23 cellular contexts compared by ENCODE assay signal in the genomic region with DNA sequence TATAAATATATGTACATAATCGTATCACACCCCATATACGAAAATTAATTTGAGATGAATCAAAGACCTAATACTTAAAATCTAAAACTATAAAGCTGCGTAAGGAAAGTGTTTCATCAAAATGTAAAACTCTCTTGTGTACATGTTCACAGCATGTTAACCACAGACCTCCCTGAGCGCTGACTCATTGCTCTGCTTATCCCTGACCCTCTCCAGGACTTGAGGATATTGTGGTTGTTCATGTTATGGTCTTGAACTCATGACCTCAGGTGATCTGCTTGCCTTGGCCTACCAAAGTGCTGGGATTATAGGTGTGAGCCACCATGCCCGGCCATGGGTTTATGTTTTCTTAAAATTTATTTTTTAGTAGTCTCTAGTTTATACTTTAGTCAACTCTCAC. TPM values are rescaled to one million over a fixed set of nuclear protein-coding genes. Genes with fewer than 3 reads are reported as not detected.
A peak's percentile ranks its signal among the peaks of the same experiment; 100 is the strongest.
DNase-seq lines count a peak whose midpoint lies in the region; ATAC-seq, FAIRE-seq and TF ChIP-seq lines count a peak whose summit lies in the region.
"Had no signal": no experiment of that assay in that cellular context is flagged by ENCODE, and none has a peak within 500 bp of the region (broad histone marks: within the 10 kb centered on the region; RNA-seq: fewer than 3 reads in every experiment).

No MANE protein-coding gene starts in this region.

- H2BK12ac ChIP-seq in mesenchymal stem cell (ENCODE audit: low read length in 2 of 2), result no peak overlapping the region

- no peak for TF ChIP-seq CTCF in GM23338 (conservative IDR thresholded peaks at IDR 0.05; ENCODE audit: low read depth in 2 of 2)
- TF ChIP-seq CTCF in PC-3 (conservative IDR thresholded peaks at IDR 0.05; ENCODE audit: low read depth, low read length), result no peak
- TF ChIP-seq CTCF in bronchial epithelial cell (IDR thresholded peaks at IDR 0.05; ENCODE audit: insufficient read depth, low read length, severe bottlenecking), result no peak

- H3F3A ChIP-seq in GM23338 (replicated peaks; ENCODE audit: low read depth) (no peaks in the 10 kb centered on the region), PC-3 (ENCODE audit: low read length, unreplicated experiment) (no peaks in the 10 kb centered on the region)

- H3K36me3 ChIP-seq in GM23338 (ENCODE audit: insufficient read depth) (no peaks in the 10 kb centered on the region), PC-3 (ENCODE audit: low read depth, low read length) (no peaks in the 10 kb centered on the region), bronchial epithelial cell (ENCODE audit: control insufficient read depth, insufficient read depth, low read length) (peaks cover 5% of the 10 kb centered on the region), mesenchymal stem cell (ENCODE audit: control insufficient read depth in 1 of 2, insufficient read depth in 2 of 2, low read depth in 1 of 2, low read length in 2 of 2) (no peaks in the 10 kb centered on the region)
- H3K36me3 ChIP-seq: BLaER1, thyroid gland had no signal

- FAIRE-seq in bronchial epithelial cell (lab: Jason Lieb, UNC) (no peak), GM12891 (lab: Jason Lieb, UNC) (no peak)

- no peaks in the 10 kb centered on the region for H3K9me3 Mint-ChIP-seq in GM23338

- H3K27ac ChIP-seq in GM23338 (ENCODE audit: low read depth) (no peak overlapping the region), PC-3 (ENCODE audit: low read length) (no peak overlapping the region), mesenchymal stem cell (ENCODE audit: low read length, poor library complexity, severe bottlenecking) (no peak overlapping the region)
- H3K27ac ChIP-seq: BLaER1, thyroid gland had no signal

- H3K23ac ChIP-seq in mesenchymal stem cell (ENCODE audit: low read length in 2 of 2), result no peak overlapping the region

- intact Hi-C loops in PC-3 (cut with micrococcal nuclease), result no loop called here

- ATAC-seq in GM23338 (no peak), PC-3 (peak; percentile 81), HG02610 (IDR thresholded peaks at IDR 0.05; ENCODE audit: unreplicated experiment) (no peak), GM19035 (IDR thresholded peaks at IDR 0.05; ENCODE audit: unreplicated experiment) (no peak)
- ATAC-seq: SK-N-SH treated with all-trans-retinoic acid at 6 μM for 48 hours had no signal

- POLR2A ChIA-PET in PC-3 (lab: Charles Lee; ENCODE audit: unreplicated experiment), result no interaction called here

- peak overlapping the region; percentile 71; the same call in 1 of the 2 replicates for H3K27ac Mint-ChIP-seq in GM23338
- H3K27ac Mint-ChIP-seq: activated CD4-positive, alpha-beta memory T cell treated with anti-CD3 and anti-CD28 coated beads for 36 hours; activated naive CD8-positive, alpha-beta T cell had no signal

- BruUV-seq in PC-3 (replicated peaks; lab: Mats Ljungman, UMichigan), result no TSS peak

- H4K20me1 ChIP-seq in GM23338 (replicated peaks; ENCODE audit: insufficient read depth), result no peaks in the 10 kb centered on the region
- no peaks in the 10 kb centered on the region for H4K20me1 ChIP-seq in PC-3 (ENCODE audit: low read length)
- H4K20me1 ChIP-seq: BLaER1 had no signal

- H3K4me3 ChIP-seq in GM23338, result no peak overlapping the region
- no peak overlapping the region for H3K4me3 ChIP-seq in PC-3 (ENCODE audit: low read length)
- H3K4me3 ChIP-seq in bronchial epithelial cell (ENCODE audit: low read depth, low read length), result no peak overlapping the region
- no peak overlapping the region for H3K4me3 ChIP-seq in mesenchymal stem cell (ENCODE audit: insufficient read depth in 1 of 2, low read depth in 1 of 2, low read length in 2 of 2)
- H3K4me3 ChIP-seq: BLaER1, thyroid gland had no signal

- no peak for TF ChIP-seq POLR2A in GM12891 (IDR thresholded peaks at IDR 0.05; ENCODE audit: low read depth, low read length)

- CTCF ChIA-PET in PC-3 (lab: Charles Lee), result interaction anchor here (0.5 kb wide), 1 partner anchor 143 kb away, joined by 3 read pairs; no protein-coding TSS in a partner anchor

- H3K4me1 Mint-ChIP-seq in GM23338, result peaks cover 34% of the 10 kb centered on the region

- H3K18ac ChIP-seq in mesenchymal stem cell (ENCODE audit: low read depth in 1 of 2, low read length in 2 of 2), result no peak overlapping the region

- H3K79me1 ChIP-seq in mesenchymal stem cell (replicated peaks; ENCODE audit: low read length, poor library complexity, severe bottlenecking), result no peaks in the 10 kb centered on the region

- H3K36me3 Mint-ChIP-seq in GM23338 (ENCODE audit: low read depth), result no peaks in the 10 kb centered on the region
- H3K36me3 Mint-ChIP-seq: activated CD4-positive, alpha-beta memory T cell treated with anti-CD3 and anti-CD28 coated beads for 36 hours; activated naive CD8-positive, alpha-beta T cell had no signal

- H3K79me2 ChIP-seq in GM23338 (replicated peaks; ENCODE audit: insufficient read depth) (no peaks in the 10 kb centered on the region), PC-3 (ENCODE audit: low read length) (no peaks in the 10 kb centered on the region)

- H4K8ac ChIP-seq in mesenchymal stem cell (ENCODE audit: low read length), result no peak overlapping the region

- H4K91ac ChIP-seq in mesenchymal stem cell (ENCODE audit: low read length), result no peak overlapping the region

- H2BK120ac ChIP-seq in mesenchymal stem cell (ENCODE audit: low read depth, low read length), result no peak overlapping the region

- H2BK15ac ChIP-seq in mesenchymal stem cell (ENCODE audit: low read depth, poor library complexity, severe bottlenecking), result no peak overlapping the region

- H3K9ac ChIP-seq in PC-3 (ENCODE audit: low read length) (no peak overlapping the region), mesenchymal stem cell (ENCODE audit: low read length) (no peak overlapping the region)
- H3K9ac ChIP-seq: BLaER1 had no signal

- no peaks in the 10 kb centered on the region for H3K27me3 Mint-ChIP-seq in GM23338 (ENCODE audit: insufficient read depth, low read depth, poor library complexity)
- H3K27me3 Mint-ChIP-seq: activated CD4-positive, alpha-beta memory T cell treated with anti-CD3 and anti-CD28 coated beads for 36 hours; activated naive CD8-positive, alpha-beta T cell had no signal

- WGBS in mesenchymal stem cell, result no CpG with 5 or more reads among the region's 5 CpGs

- H3K4me1 ChIP-seq in GM23338 (ENCODE audit: insufficient read depth), result peaks cover 26% of the 10 kb centered on the region
- H3K4me1 ChIP-seq in PC-3 (ENCODE audit: insufficient read depth, low read length), result peaks cover 15% of the 10 kb centered on the region
- H3K4me1 ChIP-seq in mesenchymal stem cell (ENCODE audit: control insufficient read depth, insufficient read depth, low read depth, low read length), result peaks cover 3% of the 10 kb centered on the region
- H3K4me1 ChIP-seq: BLaER1 had no signal

- H2AFZ ChIP-seq in GM23338 (no peak overlapping the region), PC-3 (ENCODE audit: low read length) (no peak overlapping the region), mesenchymal stem cell (ENCODE audit: low read depth, low read length) (no peak overlapping the region)

- H3K14ac ChIP-seq in mesenchymal stem cell (ENCODE audit: low read length in 2 of 2), result no peak overlapping the region

- H3K4ac ChIP-seq in mesenchymal stem cell (ENCODE audit: low read depth in 1 of 2, low read length in 2 of 2), result no peak overlapping the region

- DNase-seq in GM23338 (ENCODE audit: low spot score) (no peak), PC-3 (peak; percentile 69), bronchial epithelial cell (ENCODE audit: low read depth) (peak; percentile 71), mesenchymal stem cell (peak; percentile 71), HPDE6-E6E7 (ENCODE audit: extremely low spot score) (no peak), GM12891 (ENCODE audit: insufficient read length, low spot score) (no peak)
- DNase-seq: activated CD4-positive, alpha-beta memory T cell treated with anti-CD3 and anti-CD28 coated beads for 36 hours; activated T-cell treated with anti-CD3 and anti-CD28 coated beads, Interleukin-2, amount 50 U/mL, for 48 hours; cerebellar nuclear complex; DMS79; glutamatergic neuron; H7; KG1; NCI-H1436 treated with DMSO at 0.1 percent for 48 hours; NCI-H345; stimulated activated CD4-positive, alpha-beta T cell treated with anti-CD3 and anti-CD28 coated beads, Interleukin-4, amount 100 ng/mL, for 4 hours; thyroid gland had no signal

- H3K4me2 ChIP-seq in GM23338 (peak overlapping the region; percentile 64), PC-3 (ENCODE audit: low read length) (no peak overlapping the region; the same call in 1 of the 2 replicates), mesenchymal stem cell (ENCODE audit: low read length, poor library complexity, severe bottlenecking) (no peak overlapping the region)
- H3K4me2 ChIP-seq: BLaER1 had no signal

- H2AK5ac ChIP-seq in mesenchymal stem cell (ENCODE audit: low read length, severe bottlenecking), result no peak overlapping the region

- no peaks in the 10 kb centered on the region for H3K9me3 ChIP-seq in PC-3 (ENCODE audit: low read length)
- no peaks in the 10 kb centered on the region for H3K9me3 ChIP-seq in mesenchymal stem cell (ENCODE audit: control insufficient read depth, low read length)
- H3K9me3 ChIP-seq: BLaER1, thyroid gland had no signal

- no peak overlapping the region for H3K4me3 Mint-ChIP-seq in GM23338
- H3K4me3 Mint-ChIP-seq: activated CD4-positive, alpha-beta memory T cell treated with anti-CD3 and anti-CD28 coated beads for 36 hours; activated naive CD8-positive, alpha-beta T cell had no signal

- no peaks in the 10 kb centered on the region for H3K27me3 ChIP-seq in GM23338 (ENCODE audit: insufficient read depth)
- no peaks in the 10 kb centered on the region for H3K27me3 ChIP-seq in PC-3 (ENCODE audit: low read length)
- H3K27me3 ChIP-seq in bronchial epithelial cell (ENCODE audit: control insufficient read depth, insufficient read depth, low read length), result no peaks in the 10 kb centered on the region
- no peaks in the 10 kb centered on the region for H3K27me3 ChIP-seq in mesenchymal stem cell (ENCODE audit: control insufficient read depth in 1 of 2, insufficient read depth in 1 of 2, low read length in 2 of 2)
- H3K27me3 ChIP-seq: BLaER1, thyroid gland had no signal

- H3K9me2 ChIP-seq in GM23338 (ENCODE audit: insufficient read depth) (no peaks in the 10 kb centered on the region), PC-3 (replicated peaks; ENCODE audit: low read length) (no peaks in the 10 kb centered on the region)

- H2BK5ac ChIP-seq in mesenchymal stem cell (ENCODE audit: low read depth, low read length, poor library complexity, severe bottlenecking), result no peak overlapping the region

TF ChIP-seq in GM12891, 5 proteins besides CTCF, POLR2A, EP300 and RAD21 (continues in another document):
- TF ChIP-seq PAX5 (IDR thresholded peaks at IDR 0.05; ENCODE audit: insufficient read depth, low read length, severe bottlenecking) (no peak), TAF1 (IDR thresholded peaks at IDR 0.05; ENCODE audit: low read depth, low read length) (no peak), POLR2AphosphoS5 (IDR thresholded peaks at IDR 0.05; ENCODE audit: low read depth, low read length) (no peak), POU2F2 (IDR thresholded peaks at IDR 0.05; ENCODE audit: low read depth, low read length) (no peak)

RNA-seq across cellular contexts. Expression of a gene that starts 14.2 kb away (rescaled TPM):
- total RNA-seq in GM23338 (2014; rRNA removed; shearing (Covaris generic)), result 6.4 and 7.7 TPM in 2 replicates
- 0.66 and 1.4 TPM in 2 replicates for polyA plus RNA-seq in GM23338 (2016; fragmentation: Nextera tagmentation; extraction: Ambion mirVana)
- 0.07 and 0.29 TPM in 2 replicates for total RNA-seq in PC-3 (2014; rRNA removed)
- 39.9 and 40.3 TPM in 2 replicates for total RNA-seq in bronchial epithelial cell
- polyA plus RNA-seq in mesenchymal stem cell (2013, experiment 1 of 2), result 0.04 TPM
- polyA plus RNA-seq in mesenchymal stem cell (2013, experiment 2 of 2), result 0.04 TPM
- polyA plus RNA-seq in GM12891 (2012; ENCODE audit: low read depth, missing spikeins), result not detected
- total RNA-seq: activated CD4-positive, alpha-beta memory T cell treated with anti-CD3 and anti-CD28 coated beads for 36 hours; mononuclear cell had no signal

Comparison
In these comparisons a context has a peak if more than half of its experiments do, and no peak if none do; other contexts are left out.
1. DNase-seq: peak in PC-3 (single experiment), bronchial epithelial cell (single experiment) and mesenchymal stem cell (single experiment); none in GM23338 (single experiment), HPDE6-E6E7 (single experiment) and GM12891 (single experiment).